31 cellular contexts compared by ENCODE assay signal in the genomic region with DNA sequence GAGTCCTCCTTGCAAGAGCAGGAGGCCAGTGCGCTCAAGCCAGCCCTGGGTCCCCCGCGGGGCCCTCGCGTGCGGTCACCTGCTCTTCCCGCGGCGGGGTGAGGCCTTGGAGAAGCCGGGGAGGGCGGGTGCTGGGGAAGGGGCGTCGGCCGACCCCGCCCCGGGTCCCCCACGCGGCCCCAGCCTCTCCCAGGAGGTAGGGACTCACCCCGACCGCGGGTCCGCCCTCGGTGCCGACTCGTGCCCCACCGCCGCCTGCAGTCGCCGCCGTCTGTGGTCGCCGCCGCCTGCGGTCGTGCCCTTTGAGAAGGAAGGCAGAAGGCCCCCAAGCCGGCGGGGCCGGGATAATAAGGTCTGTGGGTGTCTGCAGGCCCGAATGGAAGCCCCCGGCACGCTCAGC. TPM values are rescaled to one million over a fixed set of nuclear protein-coding genes. Genes with fewer than 3 reads are reported as not detected.
"Had no signal": no experiment of that assay in that cellular context is flagged by ENCODE, and none has a peak within 500 bp of the region (broad histone marks: within the 10 kb centered on the region; RNA-seq: fewer than 3 reads in every experiment).

No MANE protein-coding gene starts in this region.

- H3K36me3 Mint-ChIP-seq: natural killer cell treated with Interleukin-12 subunit alpha and Interleukin-12 subunit beta and Interleukin-15 and Interleukin-18, amount 100 ng/mL, for 72 hours; stimulated activated effector memory CD8-positive, alpha-beta T cell treated with anti-CD3 and anti-CD28 coated beads, Interleukin-12 subunit alpha, Interleukin-12 subunit beta, amount 100 ng/mL, for 72 hours had no signal

- H3K4me1 ChIP-seq: heart right ventricle, left ventricle myocardium inferior, prostate gland, sigmoid colon, spleen, suprapubic skin, tibial artery, vagina had no signal

- ATAC-seq: heart right ventricle; mucosa of descending colon; naive thymus-derived CD4-positive, alpha-beta T cell; right cardiac atrium; stimulated activated effector memory CD8-positive, alpha-beta T cell treated with anti-CD3 and anti-CD28 coated beads, Interleukin-12 subunit alpha, Interleukin-12 subunit beta, amount 100 ng/mL, for 72 hours had no signal

- H3K9me3 ChIP-seq: left ventricle myocardium inferior, mucosa of descending colon, ovary, prostate gland, sigmoid colon, spleen, suprapubic skin, thoracic aorta, tibial artery, vagina had no signal

- H3K9me3 Mint-ChIP-seq: natural killer cell treated with Interleukin-12 subunit alpha and Interleukin-12 subunit beta and Interleukin-15 and Interleukin-18, amount 100 ng/mL, for 72 hours; stimulated activated effector memory CD8-positive, alpha-beta T cell treated with anti-CD3 and anti-CD28 coated beads, Interleukin-12 subunit alpha, Interleukin-12 subunit beta, amount 100 ng/mL, for 72 hours had no signal

- H3K27ac ChIP-seq: heart right ventricle, hepatocyte, left ventricle myocardium inferior, ovary, prostate gland, sigmoid colon, spleen, suprapubic skin, thoracic aorta, tibial artery, vagina had no signal

- DNase-seq: heart right ventricle; islet precursor cell; left ventricle myocardium inferior; midbrain; mucosa of descending colon; naive thymus-derived CD4-positive, alpha-beta T cell; ovary; retina; sigmoid colon; small intestine; spleen; stimulated activated CD4-positive, alpha-beta T cell treated with anti-CD3 and anti-CD28 coated beads, Interleukin-4, amount 100 ng/mL, for 24 hours; stimulated activated naive CD4-positive, alpha-beta T cell treated with Interleukin-2 at 50 U/mL for 16 hours; tibial artery; trophoblast cell had no signal

- H3K4me3 ChIP-seq: heart right ventricle, hepatocyte, left ventricle myocardium inferior, lung, mucosa of descending colon, ovary, prostate gland, sigmoid colon, spleen, suprapubic skin, thoracic aorta, tibial artery, vagina had no signal

- H3K4me1 Mint-ChIP-seq: memory B cell; naive thymus-derived CD4-positive, alpha-beta T cell; stimulated activated effector memory CD8-positive, alpha-beta T cell treated with anti-CD3 and anti-CD28 coated beads, Interleukin-12 subunit alpha, Interleukin-12 subunit beta, amount 100 ng/mL, for 72 hours had no signal

- H3K4me3 Mint-ChIP-seq: memory B cell; naive thymus-derived CD4-positive, alpha-beta T cell; natural killer cell treated with Interleukin-12 subunit alpha and Interleukin-12 subunit beta and Interleukin-15 and Interleukin-18, amount 100 ng/mL, for 72 hours; stimulated activated effector memory CD8-positive, alpha-beta T cell treated with anti-CD3 and anti-CD28 coated beads, Interleukin-12 subunit alpha, Interleukin-12 subunit beta, amount 100 ng/mL, for 72 hours had no signal

- H3K36me3 ChIP-seq: heart right ventricle, left ventricle myocardium inferior, ovary, prostate gland, sigmoid colon, spleen, thoracic aorta, tibial artery, vagina had no signal

- H3K27me3 ChIP-seq: hepatocyte, ovary, suprapubic skin, tibial artery, vagina had no signal

- H3K27ac Mint-ChIP-seq: memory B cell; naive thymus-derived CD4-positive, alpha-beta T cell; natural killer cell treated with Interleukin-12 subunit alpha and Interleukin-12 subunit beta and Interleukin-15 and Interleukin-18, amount 100 ng/mL, for 72 hours; stimulated activated effector memory CD8-positive, alpha-beta T cell treated with anti-CD3 and anti-CD28 coated beads, Interleukin-12 subunit alpha, Interleukin-12 subunit beta, amount 100 ng/mL, for 72 hours had no signal

RNA-seq across cellular contexts. Expression of gene HMSD, which starts 53.5 kb away (rescaled TPM):
- total RNA-seq: kidney epithelial cell, left ventricle myocardium inferior, mesenteric fat pad, myocyte, prostate gland, sigmoid colon, subcutaneous adipose tissue, suprapubic skin, thoracic aorta, ureter, vagina had no signal
- polyA plus RNA-seq: hepatocyte; naive thymus-derived CD4-positive, alpha-beta T cell; neural cell had no signal
